ENCODE assay signal across 8 cellular contexts in the genomic region with DNA sequence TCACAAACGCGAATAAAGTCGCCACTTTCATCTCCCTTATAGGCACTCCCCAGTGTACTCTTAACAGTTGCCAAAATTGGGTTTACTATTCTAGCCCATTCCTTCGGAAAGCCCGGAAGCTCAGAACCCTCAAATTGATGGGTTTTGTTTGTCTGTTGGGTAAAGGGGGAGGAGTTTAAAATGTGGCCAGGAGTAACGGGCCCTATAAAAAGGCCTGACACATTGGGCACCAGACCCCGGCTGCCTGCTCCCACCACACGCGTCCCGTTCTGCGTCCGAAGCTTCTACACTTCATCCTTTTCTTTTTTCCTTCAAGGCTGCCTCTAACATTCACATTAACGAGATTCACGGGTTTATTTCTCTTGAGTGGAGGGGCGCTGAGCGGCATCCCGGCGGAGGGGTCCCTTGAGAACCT. TPM values are rescaled to one million over a fixed set of nuclear protein-coding genes. Genes with fewer than 3 reads are reported as not detected.
A peak's percentile ranks its signal among the peaks of the same experiment; 100 is the strongest.
DNase-seq lines count a peak whose midpoint lies in the region; ATAC-seq, FAIRE-seq and TF ChIP-seq lines count a peak whose summit lies in the region.

No MANE protein-coding gene starts in this region.

- H3K9me3 ChIP-seq in CD8-positive, alpha-beta memory T cell (ENCODE audit: low read length) = no peaks in the 10 kb centered on the region
- H3K9me3 ChIP-seq in GM12878 (replicated peaks; ENCODE audit: control insufficient read depth, insufficient read depth, low read length) (no peaks in the 10 kb centered on the region), mucosa of stomach (ENCODE audit: control insufficient read depth, low read length) (no peaks in the 10 kb centered on the region)

- no peaks in the 10 kb centered on the region for H3K27me3 ChIP-seq in CD8-positive, alpha-beta memory T cell (ENCODE audit: insufficient read depth, low read length, poor library complexity, severe bottlenecking)
- H3K27me3 ChIP-seq in GM12878 (replicated peaks in 1 of 2; ENCODE audit: control insufficient read depth in 2 of 2, insufficient read depth in 2 of 2, low read length in 1 of 2) (no peaks in the 10 kb centered on the region), mucosa of stomach (ENCODE audit: control insufficient read depth, insufficient read depth, low read length) (no peaks in the 10 kb centered on the region)

- peak overlapping the region; percentile 93 to 99 (median 95) for H3K4me3 Mint-ChIP-seq in CD8-positive, alpha-beta memory T cell

- H3K36me3 Mint-ChIP-seq in CD8-positive, alpha-beta memory T cell = peaks cover 0 to 27% (median 7%) of the 10 kb centered on the region in 3 donors

- POLR2A ChIA-PET in CD8-positive, alpha-beta memory T cell (lab: Charles Lee) = interaction anchor here (0.5 to 2.5 kb wide), 7 partner anchors 11 to 119 kb away, joined by 3 to 11 read pairs (median 5); a partner anchor contains a TSS
- POLR2A ChIA-PET in GM12878 (lab: Charles Lee) = interaction anchor here (0.6 to 2.4 kb wide), 5 partner anchors 89 to 971 kb away, joined by 3 to 15 read pairs (median 4); a partner anchor contains a TSS

- FAIRE-seq in GM12878 (lab: Jason Lieb, UNC) = no peak

- TF ChIP-seq POLR2A in GM12878 (IDR thresholded peaks at IDR 0.05; ENCODE audit: low read depth, low read length) = no peak

- peaks cover 2% of the 10 kb centered on the region for H3K79me2 ChIP-seq in GM12878 (ENCODE audit: control insufficient read depth, insufficient read depth, low read length)

- peak overlapping the region; percentile 32 for H3K4me3 ChIP-seq in CD8-positive, alpha-beta memory T cell (ENCODE audit: low read length)
- H3K4me3 ChIP-seq in GM12878 (peak overlapping the region; percentile 85), mucosa of stomach (ENCODE audit: low read length) (peak overlapping the region; percentile 38)

- peaks cover 16 to 20% (median 17%) of the 10 kb centered on the region in 3 donors for H3K4me1 Mint-ChIP-seq in CD8-positive, alpha-beta memory T cell

- peak overlapping the region; percentile 96 for H3K4me2 ChIP-seq in GM12878 (ENCODE audit: control insufficient read depth, insufficient read depth)

- H3K9ac ChIP-seq in GM12878 (ENCODE audit: control insufficient read depth, insufficient read depth, low read length) = peak overlapping the region; percentile 37; the same call in 1 of the 2 replicates
- H3K9ac ChIP-seq in mucosa of stomach (ENCODE audit: low read length) = peak overlapping the region; percentile 58

- in situ Hi-C loops in GM12878 (cut with MboI) = loop anchor here (5.0 kb wide), 1 partner anchor 138 kb away; no protein-coding TSS in a partner anchor

- intact Hi-C loops in GM12878 (cut with micrococcal nuclease; ENCODE audit: unreplicated experiment) = loop anchor here (1.0 to 5.0 kb wide), 7 partner anchors 17 to 228 kb away; a partner anchor contains a TSS

- no peak for DNase-seq in CD8-positive, alpha-beta memory T cell
- DNase-seq in GM12878 (ENCODE audit: low read depth, low spot score) = no peak
- DNase-seq in cerebellar nuclear complex (lab: John Stamatoyannopoulos, UW) = no peak
- no peak for DNase-seq in NCI-H1694 (lab: John Stamatoyannopoulos, UW)
- no peak for DNase-seq in LoVo (ENCODE audit: low spot score)

- peak overlapping the region; percentile 95 for H2AFZ ChIP-seq in GM12878 (ENCODE audit: control insufficient read depth, low read depth, low read length)

- WGBS in GM12878 (ENCODE audit: insufficient coverage, insufficient replicate concordance, low lambda C conversion rate, missing lambda C conversion rate) = 25% methylated on average over 18 of the region's 18 CpGs

- no peak for TF ChIP-seq CTCF in GM12878 (IDR thresholded peaks at IDR 0.05 in 2 of 3, conservative IDR thresholded peaks at IDR 0.05 in 1 of 3; ENCODE audit: control insufficient read depth in 2 of 3, extremely low read depth in 1 of 3, insufficient read depth in 1 of 3, low read depth in 3 of 3, low read length in 3 of 3)

- RAD21 ChIA-PET in GM12878 (lab: Charles Lee; ENCODE audit: unreplicated experiment) = interaction anchor here (0.7 to 3.4 kb wide), 12 partner anchors 11 to 229 kb away, joined by 3 to 30 read pairs (median 6); a partner anchor contains a TSS

- ATAC-seq in HG03135 (IDR thresholded peaks at IDR 0.05; ENCODE audit: unreplicated experiment) (peak; percentile 0), GM12878 (no peak), GM19328 (IDR thresholded peaks at IDR 0.05; ENCODE audit: unreplicated experiment) (no peak)

- no peak for TF ChIP-seq RAD21 in GM12878 (IDR thresholded peaks at IDR 0.05; ENCODE audit: insufficient read depth, low read depth, low read length)

- BruUV-seq in GM12878 (replicated peaks; lab: Mats Ljungman, UMichigan) = TSS peak; percentile 65

- peaks cover 0 to 2% of the 10 kb centered on the region in 2 donors for H3K27me3 Mint-ChIP-seq in CD8-positive, alpha-beta memory T cell

- H3K36me3 ChIP-seq in CD8-positive, alpha-beta memory T cell (ENCODE audit: insufficient read depth, low read length) = peaks cover 19% of the 10 kb centered on the region
- H3K36me3 ChIP-seq in GM12878 (ENCODE audit: control insufficient read depth in 2 of 2, insufficient read depth in 2 of 2, low read length in 1 of 2) = no peaks in the 10 kb centered on the region
- no peaks in the 10 kb centered on the region for H3K36me3 ChIP-seq in mucosa of stomach (ENCODE audit: control insufficient read depth, insufficient read depth, low read length)

- CTCF ChIA-PET in CD8-positive, alpha-beta memory T cell (lab: Charles Lee) = interaction anchor here (0.7 to 8.0 kb wide), 28 partner anchors 11 to 192 kb away, joined by 3 to 70 read pairs (median 5); a partner anchor contains a TSS
- CTCF ChIA-PET in GM12878 (lab: Yijun Ruan, JAX) = interaction anchor here (0.5 to 10.0 kb wide), 41 partner anchors 9 to 370 kb away, joined by 3 to 208 read pairs (median 5); a partner anchor contains a TSS

- H3K9me3 Mint-ChIP-seq in CD8-positive, alpha-beta memory T cell = no peaks in the 10 kb centered on the region

- SMC1A ChIA-PET in GM12878 (lab: Charles Lee; ENCODE audit: uncharacterized antibody, unreplicated experiment) = interaction anchor here (0.7 to 5.1 kb wide), 17 partner anchors 16 to 190 kb away, joined by 3 to 49 read pairs (median 4); a partner anchor contains a TSS

- H3K27ac Mint-ChIP-seq in CD8-positive, alpha-beta memory T cell = peak overlapping the region; percentile 83 to 98 (median 95)

- peaks cover 13% of the 10 kb centered on the region for H3K4me1 ChIP-seq in CD8-positive, alpha-beta memory T cell (ENCODE audit: insufficient read depth, low read length)
- peaks cover 4% of the 10 kb centered on the region; the same call in 1 of the 2 replicates for H3K4me1 ChIP-seq in GM12878 (ENCODE audit: control insufficient read depth, insufficient read depth, low read length)
- H3K4me1 ChIP-seq in mucosa of stomach (ENCODE audit: control insufficient read depth, insufficient read depth, low read length) = peaks cover 13% of the 10 kb centered on the region

- H3K27ac ChIP-seq in CD8-positive, alpha-beta memory T cell (ENCODE audit: low read depth, low read length) = peak overlapping the region; percentile 74
- no peak overlapping the region; the same call in 1 of the 2 replicates for H3K27ac ChIP-seq in GM12878 (ENCODE audit: control insufficient read depth, insufficient read depth)

- H4K20me1 ChIP-seq in GM12878 (ENCODE audit: control insufficient read depth, insufficient read depth) = no peaks in the 10 kb centered on the region

- no peak for TF ChIP-seq EP300 in GM12878 (IDR thresholded peaks at IDR 0.05; ENCODE audit: borderline replicate concordance in 1 of 2, control insufficient read depth in 1 of 2, low read depth in 2 of 2, low read length in 2 of 2)

RNA-seq across cellular contexts. Expression of a gene that starts 0.8 kb away (rescaled TPM):
- 10 to 100 TPM; 22.4 to 24.5 TPM for total RNA-seq in CD8-positive, alpha-beta memory T cell
- 26.3 TPM for polyA plus RNA-seq in CD8-positive, alpha-beta memory T cell
- 11.6 and 14.0 TPM in 2 replicates for total RNA-seq in GM12878 (2013; cell fraction: nucleolus; rRNA removed)
- total RNA-seq in GM12878 (2014; rRNA removed) (15.6 and 16.0 TPM in 2 replicates), GM12878 (2014; rRNA removed; fragmentation: Illumina TruSeq; extraction: Trizol) (11.3 and 12.3 TPM in 2 replicates), GM12878 (2021) (11.3 and 13.8 TPM in 2 replicates)
- 6.9 TPM for polyA plus RNA-seq in GM12878 (2011; ENCODE audit: low read depth)
- polyA plus RNA-seq in GM12878 (2011; rRNA removed) (15.7 and 17.7 TPM in 2 replicates), GM12878 (2014; fragmentation: Illumina TruSeq; extraction: Trizol) (15.3 and 16.5 TPM in 2 replicates), GM12878 (2014; fragmentation: Nextera tagmentation; extraction: Ambion mirVana) (10 to 100 TPM; 17.8 to 20.2 TPM), GM12878 (2014; rRNA removed) (11.8 and 13.8 TPM in 2 replicates), GM12878 (2016; fragmentation: Nextera tagmentation; extraction: Ambion mirVana) (10 to 100 TPM; 17.4 TPM)
- polyA plus RNA-seq in GM12878 (2011; cell fraction: cytosol; rRNA removed) = 18.7 and 19.7 TPM in 2 replicates
- polyA plus RNA-seq in GM12878 (2011; cell fraction: nucleus; rRNA removed) = 8.4 and 9.3 TPM in 2 replicates
- 6.5 and 9.0 TPM in 2 replicates for polyA plus RNA-seq in GM12878 (2012)
- 31.9 and 42.7 TPM in 2 replicates for polyA minus RNA-seq in GM12878 (2011; rRNA and poly(A)+ RNA removed)
- polyA minus RNA-seq in GM12878 (2011; cell fraction: cytosol; rRNA and poly(A)+ RNA removed) = 6.9 and 7.1 TPM in 2 replicates
- polyA minus RNA-seq in GM12878 (2011; cell fraction: nucleus; rRNA and poly(A)+ RNA removed) = 5.9 and 11.8 TPM in 2 replicates

RNA-seq across cellular contexts. Expression of a gene that starts 10.1 kb away (rescaled TPM):
- total RNA-seq in CD8-positive, alpha-beta memory T cell = 1 to 10 TPM; 2.3 to 2.6 TPM
- polyA plus RNA-seq in CD8-positive, alpha-beta memory T cell = not detected
- 3.4 and 4.5 TPM in 2 replicates for total RNA-seq in GM12878 (2013; cell fraction: nucleolus; rRNA removed)
- total RNA-seq in GM12878 (2014; rRNA removed) (0.40 and 0.82 TPM in 2 replicates), GM12878 (2014; rRNA removed; fragmentation: Illumina TruSeq; extraction: Trizol) (0.41 and 0.45 TPM in 2 replicates), GM12878 (2021) (0.37 and 1.0 TPM in 2 replicates)
- polyA plus RNA-seq in GM12878 (2011; ENCODE audit: low read depth) = 0.12 TPM
- polyA plus RNA-seq in GM12878 (2011; rRNA removed) (0.52 and 0.54 TPM in 2 replicates), GM12878 (2014; fragmentation: Illumina TruSeq; extraction: Trizol) (0.37 and 0.52 TPM in 2 replicates), GM12878 (2014; fragmentation: Nextera tagmentation; extraction: Ambion mirVana) (under 1 TPM in 1 of 2 experiments, not detected in 1; 0.07 TPM), GM12878 (2014; rRNA removed) (0.44 and 0.69 TPM in 2 replicates), GM12878 (2016; fragmentation: Nextera tagmentation; extraction: Ambion mirVana) (under 1 TPM; 0.19 to 0.26 TPM)
- polyA plus RNA-seq in GM12878 (2011; cell fraction: cytosol; rRNA removed) = 0.37 and 0.62 TPM in 2 replicates
- 3.9 and 5.1 TPM in 2 replicates for polyA plus RNA-seq in GM12878 (2011; cell fraction: nucleus; rRNA removed)
- 0.14 and 0.18 TPM in 2 replicates for polyA plus RNA-seq in GM12878 (2012)
- polyA minus RNA-seq in GM12878 (2011; rRNA and poly(A)+ RNA removed) = 1.6 and 2.0 TPM in 2 replicates
- polyA minus RNA-seq in GM12878 (2011; cell fraction: cytosol; rRNA and poly(A)+ RNA removed) = not detected in 2 replicates
- 1.8 and 3.5 TPM in 2 replicates for polyA minus RNA-seq in GM12878 (2011; cell fraction: nucleus; rRNA and poly(A)+ RNA removed)

RNA-seq across cellular contexts. Expression of a gene that starts 16.9 kb away (rescaled TPM):
- 10 to 100 TPM; 66.2 to 67.0 TPM for total RNA-seq in CD8-positive, alpha-beta memory T cell
- polyA plus RNA-seq in CD8-positive, alpha-beta memory T cell = 74.3 TPM
- 16.2 TPM in 2 replicates for total RNA-seq in GM12878 (2013; cell fraction: nucleolus; rRNA removed)
- 43.5 and 46.4 TPM in 2 replicates for total RNA-seq in GM12878 (2014; rRNA removed)
- total RNA-seq in GM12878 (2014; rRNA removed; fragmentation: Illumina TruSeq; extraction: Trizol) = 23.1 and 24.2 TPM in 2 replicates
- total RNA-seq in GM12878 (2021) = 64.1 and 67.8 TPM in 2 replicates
- polyA plus RNA-seq in GM12878 (2011; ENCODE audit: low read depth) = 17.4 TPM
- 21.4 and 41.8 TPM in 2 replicates for polyA plus RNA-seq in GM12878 (2011; rRNA removed)
- 50.8 and 51.1 TPM in 2 replicates for polyA plus RNA-seq in GM12878 (2011; cell fraction: cytosol; rRNA removed)
- 63.3 and 80.1 TPM in 2 replicates for polyA plus RNA-seq in GM12878 (2011; cell fraction: nucleus; rRNA removed)
- 36.1 and 40.4 TPM in 2 replicates for polyA plus RNA-seq in GM12878 (2012)
- 17.1 and 31.9 TPM in 2 replicates for polyA plus RNA-seq in GM12878 (2014; fragmentation: Illumina TruSeq; extraction: Trizol)
- 10 to 100 TPM; 12.2 to 24.2 TPM for polyA plus RNA-seq in GM12878 (2014; fragmentation: Nextera tagmentation; extraction: Ambion mirVana)
- polyA plus RNA-seq in GM12878 (2014; rRNA removed) = 45.0 and 50.6 TPM in 2 replicates
- 10 to 100 TPM; 81.2 to 86.6 TPM for polyA plus RNA-seq in GM12878 (2016; fragmentation: Nextera tagmentation; extraction: Ambion mirVana)
- polyA minus RNA-seq in GM12878 (2011; rRNA and poly(A)+ RNA removed) = 20.7 and 25.3 TPM in 2 replicates
- 7.4 and 10.6 TPM in 2 replicates for polyA minus RNA-seq in GM12878 (2011; cell fraction: cytosol; rRNA and poly(A)+ RNA removed)
- 9.4 and 18.3 TPM in 2 replicates for polyA minus RNA-seq in GM12878 (2011; cell fraction: nucleus; rRNA and poly(A)+ RNA removed)

RNA-seq across cellular contexts. Expression of a gene that starts 18.3 kb away (rescaled TPM):
- 10 to 100 TPM; 67.6 to 76.1 TPM for total RNA-seq in CD8-positive, alpha-beta memory T cell
- 65.9 TPM for polyA plus RNA-seq in CD8-positive, alpha-beta memory T cell
- total RNA-seq in GM12878 (2013; cell fraction: nucleolus; rRNA removed) = 46.6 and 56.9 TPM in 2 replicates
- total RNA-seq in GM12878 (2014; rRNA removed) = 35.5 and 35.9 TPM in 2 replicates
- total RNA-seq in GM12878 (2014; rRNA removed; fragmentation: Illumina TruSeq; extraction: Trizol) = 22.4 and 24.3 TPM in 2 replicates
- total RNA-seq in GM12878 (2021) = 50.8 and 53.4 TPM in 2 replicates
- polyA plus RNA-seq in GM12878 (2011; ENCODE audit: low read depth) = 25.8 TPM
- polyA plus RNA-seq in GM12878 (2011; rRNA removed) = 54.9 and 72.0 TPM in 2 replicates
- polyA plus RNA-seq in GM12878 (2011; cell fraction: cytosol; rRNA removed) = 80.0 and 82.2 TPM in 2 replicates
- polyA plus RNA-seq in GM12878 (2011; cell fraction: nucleus; rRNA removed) = 94.5 and 107 TPM in 2 replicates
- polyA plus RNA-seq in GM12878 (2012) = 41.6 and 44.1 TPM in 2 replicates
- polyA plus RNA-seq in GM12878 (2014; fragmentation: Illumina TruSeq; extraction: Trizol) = 28.4 and 31.5 TPM in 2 replicates
- 10 to 100 TPM; 10.1 to 25.2 TPM for polyA plus RNA-seq in GM12878 (2014; fragmentation: Nextera tagmentation; extraction: Ambion mirVana)
- 31.4 and 38.1 TPM in 2 replicates for polyA plus RNA-seq in GM12878 (2014; rRNA removed)
- 10 to 100 TPM; 19.5 to 21.1 TPM for polyA plus RNA-seq in GM12878 (2016; fragmentation: Nextera tagmentation; extraction: Ambion mirVana)
- polyA minus RNA-seq in GM12878 (2011; rRNA and poly(A)+ RNA removed) = 103 and 115 TPM in 2 replicates
- polyA minus RNA-seq in GM12878 (2011; cell fraction: cytosol; rRNA and poly(A)+ RNA removed) = 19.8 and 20.3 TPM in 2 replicates
- polyA minus RNA-seq in GM12878 (2011; cell fraction: nucleus; rRNA and poly(A)+ RNA removed) = 64.7 and 83.1 TPM in 2 replicates

RNA-seq across cellular contexts. Expression of a gene that starts 46.8 kb away (rescaled TPM):
- total RNA-seq in CD8-positive, alpha-beta memory T cell = 10 to 100 TPM; 32.4 to 36.8 TPM
- polyA plus RNA-seq in CD8-positive, alpha-beta memory T cell = 86.0 TPM
- total RNA-seq in GM12878 (2013; cell fraction: nucleolus; rRNA removed) = 12.3 and 15.3 TPM in 2 replicates
- total RNA-seq in GM12878 (2014; rRNA removed) = 24.7 and 28.1 TPM in 2 replicates
- 13.8 and 14.8 TPM in 2 replicates for total RNA-seq in GM12878 (2014; rRNA removed; fragmentation: Illumina TruSeq; extraction: Trizol)
- total RNA-seq in GM12878 (2021) = 23.1 and 26.8 TPM in 2 replicates
- polyA plus RNA-seq in GM12878 (2011; ENCODE audit: low read depth) = 10.0 TPM
- 13.4 and 21.4 TPM in 2 replicates for polyA plus RNA-seq in GM12878 (2011; rRNA removed)
- 37.3 and 47.5 TPM in 2 replicates for polyA plus RNA-seq in GM12878 (2011; cell fraction: cytosol; rRNA removed)
- polyA plus RNA-seq in GM12878 (2011; cell fraction: nucleus; rRNA removed) = 72.2 and 87.3 TPM in 2 replicates
- polyA plus RNA-seq in GM12878 (2012) = 17.6 and 24.6 TPM in 2 replicates
- polyA plus RNA-seq in GM12878 (2014; fragmentation: Illumina TruSeq; extraction: Trizol) = 14.3 and 18.7 TPM in 2 replicates
- 10 to 100 TPM in 1 of 2 experiments, 1 to 10 TPM in 1; 5.4 to 10.7 TPM for polyA plus RNA-seq in GM12878 (2014; fragmentation: Nextera tagmentation; extraction: Ambion mirVana)
- polyA plus RNA-seq in GM12878 (2014; rRNA removed) = 26.8 and 28.3 TPM in 2 replicates
- 10 to 100 TPM; 23.4 to 26.7 TPM for polyA plus RNA-seq in GM12878 (2016; fragmentation: Nextera tagmentation; extraction: Ambion mirVana)
- 24.4 and 33.8 TPM in 2 replicates for polyA minus RNA-seq in GM12878 (2011; rRNA and poly(A)+ RNA removed)
- polyA minus RNA-seq in GM12878 (2011; cell fraction: cytosol; rRNA and poly(A)+ RNA removed) = 4.9 and 7.0 TPM in 2 replicates
- polyA minus RNA-seq in GM12878 (2011; cell fraction: nucleus; rRNA and poly(A)+ RNA removed) = 17.4 and 24.7 TPM in 2 replicates

Comparison
In these comparisons a context has a peak if more than half of its experiments do, and no peak if none do; other contexts are left out.
1. H3K4me3 ChIP-seq: peak in every context shown above with its lines; median percentile 85 in GM12878; 38 in mucosa of stomach; 32 in CD8-positive, alpha-beta memory T cell.